1 cellular context compared by ENCODE assay signal in genomic region chr6:33812669-33813068, GRCh38.
A peak's percentile ranks its signal among the peaks of the same experiment; 100 is the strongest.
TF ChIP-seq lines count a peak whose summit lies in the region.

No MANE protein-coding gene starts in this region.

TF ChIP-seq in neural cell, 6 proteins besides CTCF, POLR2A, EP300 and RAD21 (continued from another document):
- TF ChIP-seq, protein P1, sequence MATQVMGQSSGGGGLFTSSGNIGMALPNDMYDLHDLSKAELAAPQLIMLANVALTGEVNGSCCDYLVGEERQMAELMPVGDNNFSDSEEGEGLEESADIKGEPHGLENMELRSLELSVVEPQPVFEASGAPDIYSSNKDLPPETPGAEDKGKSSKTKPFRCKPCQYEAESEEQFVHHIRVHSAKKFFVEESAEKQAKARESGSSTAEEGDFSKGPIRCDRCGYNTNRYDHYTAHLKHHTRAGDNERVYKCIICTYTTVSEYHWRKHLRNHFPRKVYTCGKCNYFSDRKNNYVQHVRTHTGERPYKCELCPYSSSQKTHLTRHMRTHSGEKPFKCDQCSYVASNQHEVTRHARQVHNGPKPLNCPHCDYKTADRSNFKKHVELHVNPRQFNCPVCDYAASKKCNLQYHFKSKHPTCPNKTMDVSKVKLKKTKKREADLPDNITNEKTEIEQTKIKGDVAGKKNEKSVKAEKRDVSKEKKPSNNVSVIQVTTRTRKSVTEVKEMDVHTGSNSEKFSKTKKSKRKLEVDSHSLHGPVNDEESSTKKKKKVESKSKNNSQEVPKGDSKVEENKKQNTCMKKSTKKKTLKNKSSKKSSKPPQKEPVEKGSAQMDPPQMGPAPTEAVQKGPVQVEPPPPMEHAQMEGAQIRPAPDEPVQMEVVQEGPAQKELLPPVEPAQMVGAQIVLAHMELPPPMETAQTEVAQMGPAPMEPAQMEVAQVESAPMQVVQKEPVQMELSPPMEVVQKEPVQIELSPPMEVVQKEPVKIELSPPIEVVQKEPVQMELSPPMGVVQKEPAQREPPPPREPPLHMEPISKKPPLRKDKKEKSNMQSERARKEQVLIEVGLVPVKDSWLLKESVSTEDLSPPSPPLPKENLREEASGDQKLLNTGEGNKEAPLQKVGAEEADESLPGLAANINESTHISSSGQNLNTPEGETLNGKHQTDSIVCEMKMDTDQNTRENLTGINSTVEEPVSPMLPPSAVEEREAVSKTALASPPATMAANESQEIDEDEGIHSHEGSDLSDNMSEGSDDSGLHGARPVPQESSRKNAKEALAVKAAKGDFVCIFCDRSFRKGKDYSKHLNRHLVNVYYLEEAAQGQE (IDR thresholded peaks at IDR 0.05; ENCODE audit: borderline replicate concordance), result peak; percentile 96
- peak; percentile 22 for TF ChIP-seq POLR2AphosphoS5 (IDR thresholded peaks at IDR 0.05)
- TF ChIP-seq MXI1 (conservative IDR thresholded peaks at IDR 0.05; ENCODE audit: poor library complexity, severe bottlenecking), result no peak
- no peak for TF ChIP-seq TAF1 (IDR thresholded peaks at IDR 0.05; ENCODE audit: low read depth)
TF ChIP-seq in neural cell: peak in this region for 2.
